ENCODE assay signal across 8 cellular contexts in the genomic region with DNA sequence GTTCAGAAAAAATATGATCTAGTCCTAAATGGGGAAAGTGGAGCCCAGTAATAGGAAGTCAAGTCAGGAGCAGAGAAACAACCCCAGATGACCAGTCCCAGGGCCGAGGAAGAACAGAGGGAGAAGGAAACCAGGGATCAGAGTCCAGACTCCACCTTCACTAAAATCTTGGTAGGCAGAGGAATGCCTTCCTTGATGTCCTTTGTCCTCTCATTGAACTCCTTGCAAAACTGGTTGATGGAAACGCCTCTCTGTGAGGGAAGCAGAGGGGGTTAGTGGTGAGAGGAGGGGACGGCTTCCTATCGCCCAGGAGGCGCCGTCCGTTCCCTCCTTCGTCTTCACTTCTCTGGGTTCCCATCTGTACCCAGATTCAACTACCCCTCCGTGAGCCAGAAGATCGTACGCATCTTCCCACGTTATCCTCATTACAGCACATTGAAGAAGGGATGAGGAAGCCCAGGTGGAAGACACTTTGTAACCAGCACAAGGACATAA. TPM values are rescaled to one million over a fixed set of nuclear protein-coding genes. Genes with fewer than 3 reads are reported as not detected.
A peak's percentile ranks its signal among the peaks of the same experiment; 100 is the strongest.
DNase-seq lines count a peak whose midpoint lies in the region; ATAC-seq and TF ChIP-seq lines count a peak whose summit lies in the region.

No MANE protein-coding gene starts in this region.

- peak overlapping the region; percentile 81 for H3K9ac ChIP-seq in neural cell (ENCODE audit: low read length)

- no peaks in the 10 kb centered on the region for H3K4me1 ChIP-seq in CD4-positive, CD25-positive, alpha-beta regulatory T cell (ENCODE audit: control insufficient read depth, insufficient read depth, low read length, poor library complexity, severe bottlenecking)
- no peaks in the 10 kb centered on the region for H3K4me1 ChIP-seq in effector memory CD4-positive, alpha-beta T cell (ENCODE audit: control insufficient read depth, insufficient read depth, low read length, poor library complexity, severe bottlenecking)

- H3K27ac Mint-ChIP-seq in CD4-positive, CD25-positive, alpha-beta regulatory T cell = peak overlapping the region; percentile 60 to 99 (median 91)

- no peaks in the 10 kb centered on the region for H3K9me2 ChIP-seq in neural cell (ENCODE audit: insufficient read depth, low read length)

- H3K4me3 ChIP-seq in CD4-positive, CD25-positive, alpha-beta regulatory T cell (ENCODE audit: low read depth, low read length) = peak overlapping the region; percentile 94
- H3K4me3 ChIP-seq in MG63 (peak overlapping the region; percentile 81), neural cell (ENCODE audit: low read length) (peak overlapping the region; percentile 88)
- peak overlapping the region; percentile 89 for H3K4me3 ChIP-seq in effector memory CD4-positive, alpha-beta T cell (ENCODE audit: insufficient read depth, low read depth, low read length, poor library complexity, severe bottlenecking)

- H3F3A ChIP-seq in neural cell (ENCODE audit: insufficient read depth, low read length, poor library complexity, severe bottlenecking) = no peaks in the 10 kb centered on the region

- peak overlapping the region; percentile 78 for H3K4me2 ChIP-seq in neural cell (ENCODE audit: low read length)

- no peaks in the 10 kb centered on the region for H3K27me3 Mint-ChIP-seq in CD4-positive, CD25-positive, alpha-beta regulatory T cell

- no peak for DNase-seq in CD4-positive, CD25-positive, alpha-beta regulatory T cell
- no peak for DNase-seq in MG63
- DNase-seq in effector memory CD4-positive, alpha-beta T cell = no peak
- no peak for DNase-seq in DMS 273 treated with DMSO at 0.1 percent for 48 hours (lab: John Stamatoyannopoulos, UW)
- no peak for DNase-seq in head of caudate nucleus
- no peak for DNase-seq in NCI-H1417 treated with DMSO at 0.1 percent for 48 hours (lab: John Stamatoyannopoulos, UW)

- TF ChIP-seq CTCF in neural cell (IDR thresholded peaks at IDR 0.05; ENCODE audit: poor library complexity, severe bottlenecking) = no peak

- TF ChIP-seq EP300 in neural cell (conservative IDR thresholded peaks at IDR 0.05; ENCODE audit: poor library complexity, severe bottlenecking) = no peak

- H3K9me3 ChIP-seq in CD4-positive, CD25-positive, alpha-beta regulatory T cell (ENCODE audit: control insufficient read depth in 2 of 2, low read length in 2 of 2) = peaks cover 1 to 7% of the 10 kb centered on the region in 2 experiments
- H3K9me3 ChIP-seq in MG63 (no peaks in the 10 kb centered on the region), neural cell (ENCODE audit: low read length) (no peaks in the 10 kb centered on the region)
- peaks cover under 1% of the 10 kb centered on the region for H3K9me3 ChIP-seq in effector memory CD4-positive, alpha-beta T cell (ENCODE audit: control insufficient read depth, low read length)

- TF ChIP-seq RAD21 in neural cell (conservative IDR thresholded peaks at IDR 0.05) = no peak

- peak overlapping the region; percentile 76 to 92 (median 84) for H3K4me3 Mint-ChIP-seq in CD4-positive, CD25-positive, alpha-beta regulatory T cell

- H3K27ac ChIP-seq in CD4-positive, CD25-positive, alpha-beta regulatory T cell (ENCODE audit: insufficient read depth, low read length, poor library complexity, severe bottlenecking) = peak overlapping the region; percentile 74
- peak overlapping the region; percentile 84 for H3K27ac ChIP-seq in effector memory CD4-positive, alpha-beta T cell (ENCODE audit: insufficient read depth, low read length, poor library complexity, severe bottlenecking)
- peak overlapping the region; percentile 57 for H3K27ac ChIP-seq in neural cell (ENCODE audit: low read length)

- H3K79me2 ChIP-seq in neural cell (replicated peaks; ENCODE audit: insufficient read depth, low read length) = no peaks in the 10 kb centered on the region

- H3K36me3 ChIP-seq in CD4-positive, CD25-positive, alpha-beta regulatory T cell (ENCODE audit: control insufficient read depth, insufficient read depth, low read length) = peaks cover 23% of the 10 kb centered on the region
- H3K36me3 ChIP-seq in MG63 (peaks cover 8% of the 10 kb centered on the region), neural cell (ENCODE audit: insufficient read depth, low read length) (no peaks in the 10 kb centered on the region)
- H3K36me3 ChIP-seq in effector memory CD4-positive, alpha-beta T cell (ENCODE audit: control insufficient read depth, insufficient read depth, low read length) = peaks cover 25% of the 10 kb centered on the region

- intact Hi-C loops in head of caudate nucleus (cut with DNase I) = loop anchor here (2.0 to 5.0 kb wide), 2 partner anchors 39 to 241 kb away; no protein-coding TSS in a partner anchor

- peaks cover 13% of the 10 kb centered on the region for H3K36me3 Mint-ChIP-seq in CD4-positive, CD25-positive, alpha-beta regulatory T cell

- H4K20me1 ChIP-seq in neural cell (ENCODE audit: insufficient read depth) = no peaks in the 10 kb centered on the region

- H3K4me1 Mint-ChIP-seq in CD4-positive, CD25-positive, alpha-beta regulatory T cell = peaks cover 0 to 16% (median 2%) of the 10 kb centered on the region in 4 donors

- H3K27me3 ChIP-seq in CD4-positive, CD25-positive, alpha-beta regulatory T cell (ENCODE audit: control insufficient read depth, insufficient read depth, low read length) = no peaks in the 10 kb centered on the region
- H3K27me3 ChIP-seq in MG63 (no peaks in the 10 kb centered on the region), neural cell (ENCODE audit: insufficient read depth, low read depth, low read length) (no peaks in the 10 kb centered on the region)
- H3K27me3 ChIP-seq in effector memory CD4-positive, alpha-beta T cell (replicated peaks; ENCODE audit: control insufficient read depth, insufficient read depth, low read length, poor library complexity, severe bottlenecking) = no peaks in the 10 kb centered on the region

- ATAC-seq in CD4-positive, CD25-positive, alpha-beta regulatory T cell (ENCODE audit: low read depth in 2 of 2) = no peak
- no peak for ATAC-seq in GM18858 (IDR thresholded peaks at IDR 0.05; ENCODE audit: unreplicated experiment)

- H2AFZ ChIP-seq in neural cell (ENCODE audit: low read depth, low read length) = peak overlapping the region; percentile 75

- H3K9me3 Mint-ChIP-seq in CD4-positive, CD25-positive, alpha-beta regulatory T cell = peaks cover 0 to 4% (median 0%) of the 10 kb centered on the region in 7 donors

TF ChIP-seq in neural cell, 6 proteins besides CTCF, POLR2A, EP300 and RAD21:
- no peak for TF ChIP-seq POLR2AphosphoS5 (IDR thresholded peaks at IDR 0.05)
- TF ChIP-seq EZH2 (IDR thresholded peaks at IDR 0.05; ENCODE audit: borderline replicate concordance, insufficient read depth, low read length, poor library complexity, severe bottlenecking) = no peak
- TF ChIP-seq TAF1 (IDR thresholded peaks at IDR 0.05; ENCODE audit: low read depth) = no peak
- TF ChIP-seq, protein P1, sequence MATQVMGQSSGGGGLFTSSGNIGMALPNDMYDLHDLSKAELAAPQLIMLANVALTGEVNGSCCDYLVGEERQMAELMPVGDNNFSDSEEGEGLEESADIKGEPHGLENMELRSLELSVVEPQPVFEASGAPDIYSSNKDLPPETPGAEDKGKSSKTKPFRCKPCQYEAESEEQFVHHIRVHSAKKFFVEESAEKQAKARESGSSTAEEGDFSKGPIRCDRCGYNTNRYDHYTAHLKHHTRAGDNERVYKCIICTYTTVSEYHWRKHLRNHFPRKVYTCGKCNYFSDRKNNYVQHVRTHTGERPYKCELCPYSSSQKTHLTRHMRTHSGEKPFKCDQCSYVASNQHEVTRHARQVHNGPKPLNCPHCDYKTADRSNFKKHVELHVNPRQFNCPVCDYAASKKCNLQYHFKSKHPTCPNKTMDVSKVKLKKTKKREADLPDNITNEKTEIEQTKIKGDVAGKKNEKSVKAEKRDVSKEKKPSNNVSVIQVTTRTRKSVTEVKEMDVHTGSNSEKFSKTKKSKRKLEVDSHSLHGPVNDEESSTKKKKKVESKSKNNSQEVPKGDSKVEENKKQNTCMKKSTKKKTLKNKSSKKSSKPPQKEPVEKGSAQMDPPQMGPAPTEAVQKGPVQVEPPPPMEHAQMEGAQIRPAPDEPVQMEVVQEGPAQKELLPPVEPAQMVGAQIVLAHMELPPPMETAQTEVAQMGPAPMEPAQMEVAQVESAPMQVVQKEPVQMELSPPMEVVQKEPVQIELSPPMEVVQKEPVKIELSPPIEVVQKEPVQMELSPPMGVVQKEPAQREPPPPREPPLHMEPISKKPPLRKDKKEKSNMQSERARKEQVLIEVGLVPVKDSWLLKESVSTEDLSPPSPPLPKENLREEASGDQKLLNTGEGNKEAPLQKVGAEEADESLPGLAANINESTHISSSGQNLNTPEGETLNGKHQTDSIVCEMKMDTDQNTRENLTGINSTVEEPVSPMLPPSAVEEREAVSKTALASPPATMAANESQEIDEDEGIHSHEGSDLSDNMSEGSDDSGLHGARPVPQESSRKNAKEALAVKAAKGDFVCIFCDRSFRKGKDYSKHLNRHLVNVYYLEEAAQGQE (IDR thresholded peaks at IDR 0.05; ENCODE audit: borderline replicate concordance) = no peak
- no peak for TF ChIP-seq SMC3 (conservative IDR thresholded peaks at IDR 0.05; ENCODE audit: poor library complexity)
- no peak for TF ChIP-seq MXI1 (conservative IDR thresholded peaks at IDR 0.05; ENCODE audit: poor library complexity, severe bottlenecking)

RNA-seq across cellular contexts. Expression of a gene that starts 0.6 kb away (rescaled TPM):
- 22.7 TPM for total RNA-seq in CD4-positive, CD25-positive, alpha-beta regulatory T cell
- 10 to 100 TPM; 80.4 to 96.9 (median 84.5) TPM for polyA plus RNA-seq in CD4-positive, CD25-positive, alpha-beta regulatory T cell
- 92.7 and 167 TPM in 2 replicates for total RNA-seq in MG63 (2014; rRNA removed; shearing (Covaris generic); ENCODE audit: low replicate concordance)
- 50.9 and 54.3 TPM in 2 replicates for polyA plus RNA-seq in neural cell
- polyA minus RNA-seq in neural cell = 13.1 and 15.2 TPM in 2 replicates

RNA-seq across cellular contexts. Expression of a gene that starts 17.2 kb away (rescaled TPM):
- not detected for total RNA-seq in CD4-positive, CD25-positive, alpha-beta regulatory T cell
- polyA plus RNA-seq in CD4-positive, CD25-positive, alpha-beta regulatory T cell = not detected
- total RNA-seq in MG63 (2014; rRNA removed; shearing (Covaris generic); ENCODE audit: low replicate concordance) = not detected in 2 replicates
- polyA plus RNA-seq in neural cell = 6.7 and 10.6 TPM in 2 replicates
- 13.4 and 21.9 TPM in 2 replicates for polyA minus RNA-seq in neural cell

RNA-seq across cellular contexts. Expression of a gene that starts 28.6 kb away (rescaled TPM):
- total RNA-seq in CD4-positive, CD25-positive, alpha-beta regulatory T cell = 9.6 TPM
- polyA plus RNA-seq in CD4-positive, CD25-positive, alpha-beta regulatory T cell = 1 to 10 TPM; 4.4 to 9.3 (median 5.7) TPM
- total RNA-seq in MG63 (2014; rRNA removed; shearing (Covaris generic); ENCODE audit: low replicate concordance) = 7.3 and 7.7 TPM in 2 replicates
- polyA plus RNA-seq in neural cell = 13.3 and 16.2 TPM in 2 replicates
- 21.4 and 26.3 TPM in 2 replicates for polyA minus RNA-seq in neural cell

RNA-seq across cellular contexts. Expression of a gene that starts 42.2 kb away (rescaled TPM):
- 29.5 TPM for total RNA-seq in CD4-positive, CD25-positive, alpha-beta regulatory T cell
- polyA plus RNA-seq in CD4-positive, CD25-positive, alpha-beta regulatory T cell = 10 to 100 TPM; 27.1 to 38.7 (median 32.8) TPM
- total RNA-seq in MG63 (2014; rRNA removed; shearing (Covaris generic); ENCODE audit: low replicate concordance) = 57.0 and 124 TPM in 2 replicates
- 56.2 and 71.7 TPM in 2 replicates for polyA plus RNA-seq in neural cell
- 49.9 and 80.8 TPM in 2 replicates for polyA minus RNA-seq in neural cell
